17 cellular contexts compared by ENCODE assay signal in genomic region chr13:77377016-77377415, GRCh38.
"Had no signal": no experiment of that assay in that cellular context is flagged by ENCODE, and none has a peak within 500 bp of the region (broad histone marks: within the 10 kb centered on the region; RNA-seq: fewer than 3 reads in every experiment).

No MANE protein-coding gene starts in this region.

- H3K9me3 ChIP-seq: breast epithelium, mucosa of descending colon, ovary, sigmoid colon, upper lobe of right lung had no signal

- H3K4me1 ChIP-seq: breast epithelium, sigmoid colon, upper lobe of right lung had no signal

- DNase-seq: activated CD4-positive, alpha-beta T cell treated with anti-CD3 and anti-CD28 coated beads, Interleukin-2, amount 50 U/mL, for 48 hours; activated naive CD4-positive, alpha-beta T cell treated with Interleukin-2 at 50 U/mL for 16 hours; aorta; left ventricle myocardium superior; mucosa of descending colon; naive thymus-derived CD4-positive, alpha-beta T cell; ovary; sigmoid colon; stimulated activated CD4-positive, alpha-beta T cell treated with anti-CD3 and anti-CD28 coated beads, Interleukin-1b, Interleukin-23, amount 100 ng/mL, for 48 hours; stimulated activated naive CD8-positive, alpha-beta T cell treated with anti-CD3 and anti-CD28 coated beads, Interleukin-15, amount 100 ng/mL, for 72 hours; T1000; upper lobe of right lung had no signal

- H3K27me3 ChIP-seq: breast epithelium, hepatocyte, ovary, sigmoid colon, upper lobe of right lung had no signal

- H3K4me3 ChIP-seq: breast epithelium, hepatocyte, mucosa of descending colon, ovary, sigmoid colon, upper lobe of right lung had no signal

- H3K36me3 ChIP-seq: breast epithelium, ovary, sigmoid colon, upper lobe of right lung had no signal

- ATAC-seq: activated T-helper 17 cell treated with anti-CD3 and anti-CD28 coated beads, Interleukin-2, amount 50 U/mL, for 72 hours; esophagus mucosa; left ventricle myocardium superior; mucosa of descending colon; naive thymus-derived CD4-positive, alpha-beta T cell; stimulated activated naive CD8-positive, alpha-beta T cell treated with anti-CD3 and anti-CD28 coated beads, Interleukin-15, amount 100 ng/mL, for 72 hours; upper lobe of right lung had no signal

- H3K27ac ChIP-seq: breast epithelium, hepatocyte, ovary, sigmoid colon, upper lobe of right lung, VCaP had no signal
